12 cellular contexts compared by ENCODE assay signal in genomic region chr11:69539416-69540117, GRCh38. TPM values are rescaled to one million over a fixed set of nuclear protein-coding genes. Genes with fewer than 3 reads are reported as not detected.
A peak's percentile ranks its signal among the peaks of the same experiment; 100 is the strongest.
DNase-seq lines count a peak whose midpoint lies in the region; ATAC-seq and TF ChIP-seq lines count a peak whose summit lies in the region.
"Had no signal": no experiment of that assay in that cellular context is flagged by ENCODE, and none has a peak within 500 bp of the region (broad histone marks: within the 10 kb centered on the region; RNA-seq: fewer than 3 reads in every experiment).

No MANE protein-coding gene starts in this region.

- TF ChIP-seq CTCF in MCF 10A (IDR thresholded peaks at IDR 0.05; ENCODE audit: unreplicated experiment) = no peak
- no peak for TF ChIP-seq CTCF in GM13976 (IDR thresholded peaks at IDR 0.05; ENCODE audit: borderline replicate concordance, control extremely low read depth, extremely low read depth, insufficient read depth, missing control alignments)

- BruUV-seq in MCF 10A (replicated peaks; lab: Mats Ljungman, UMichigan) = no TSS peak

- peak; percentile 54 to 68 for DNase-seq in T47D (ENCODE audit: low read depth in 1 of 2, low spot score in 1 of 2)
- DNase-seq in MCF 10A (ENCODE audit: unreplicated experiment) = no peak
- DNase-seq in globus pallidus (ENCODE audit: low spot score) = peak; percentile 67
- DNase-seq in naive thymus-derived CD4-positive, alpha-beta T cell = no peak
- DNase-seq in aorta = peak; percentile 72 to 82
- no peak for DNase-seq in HPDE6-E6E7 (ENCODE audit: extremely low spot score)
- DNase-seq in GM13976 (ENCODE audit: low spot score) = no peak
- DNase-seq in activated CD4-positive, alpha-beta T cell treated with anti-CD3 and anti-CD28 coated beads for 48 hours = no peak
- DNase-seq: activated naive CD8-positive, alpha-beta T cell treated with anti-CD3 and anti-CD28 coated beads, Interleukin-2, amount 10 ng/mL, durations not matched to agents 7 days and 5 days had no signal

- H3K4me1 ChIP-seq in naive thymus-derived CD4-positive, alpha-beta T cell (ENCODE audit: control insufficient read depth in 2 of 2, insufficient read depth in 2 of 2, low read length in 2 of 2) = no peaks in the 10 kb centered on the region
- H3K4me1 ChIP-seq in aorta (ENCODE audit: control insufficient read depth in 1 of 2, insufficient read depth in 2 of 2, low read length in 2 of 2) = no peaks in the 10 kb centered on the region

- no peak overlapping the region for H3K4me3 Mint-ChIP-seq in MCF 10A (ENCODE audit: unreplicated experiment)
- H3K4me3 Mint-ChIP-seq in naive thymus-derived CD4-positive, alpha-beta T cell = peak overlapping the region in 3 of 10 donors; percentile 1 to 57 (median 39)
- H3K4me3 Mint-ChIP-seq: activated naive CD8-positive, alpha-beta T cell treated with anti-CD3 and anti-CD28 coated beads, Interleukin-2, amount 10 ng/mL, durations not matched to agents 7 days and 5 days; natural killer cell treated with Interleukin-12 subunit alpha and Interleukin-12 subunit beta and Interleukin-15 and Interleukin-18, amount 100 ng/mL, for 72 hours had no signal

- no peaks in the 10 kb centered on the region for H3K27me3 ChIP-seq in naive thymus-derived CD4-positive, alpha-beta T cell (ENCODE audit: control insufficient read depth in 2 of 2, insufficient read depth in 2 of 2, low read length in 2 of 2)
- no peaks in the 10 kb centered on the region for H3K27me3 ChIP-seq in aorta (ENCODE audit: control insufficient read depth in 1 of 2, insufficient read depth in 2 of 2, low read length in 1 of 2)

- no peaks in the 10 kb centered on the region for H3K27me3 Mint-ChIP-seq in MCF 10A (ENCODE audit: insufficient read depth, unreplicated experiment)
- peaks cover 0 to 16% (median 0%) of the 10 kb centered on the region in 5 donors for H3K27me3 Mint-ChIP-seq in naive thymus-derived CD4-positive, alpha-beta T cell
- H3K27me3 Mint-ChIP-seq: activated naive CD8-positive, alpha-beta T cell treated with anti-CD3 and anti-CD28 coated beads, Interleukin-2, amount 10 ng/mL, durations not matched to agents 7 days and 5 days had no signal

- H3K36me3 Mint-ChIP-seq in MCF 10A (ENCODE audit: insufficient read depth, unreplicated experiment) = no peaks in the 10 kb centered on the region
- H3K36me3 Mint-ChIP-seq in naive thymus-derived CD4-positive, alpha-beta T cell = no peaks in the 10 kb centered on the region
- H3K36me3 Mint-ChIP-seq: activated naive CD8-positive, alpha-beta T cell treated with anti-CD3 and anti-CD28 coated beads, Interleukin-2, amount 10 ng/mL, durations not matched to agents 7 days and 5 days; natural killer cell treated with Interleukin-12 subunit alpha and Interleukin-12 subunit beta and Interleukin-15 and Interleukin-18, amount 100 ng/mL, for 72 hours had no signal

- CTCF ChIA-PET in MCF 10A (lab: Yijun Ruan, JAX) = interaction anchor here (0.6 kb wide), 1 partner anchor 752 kb away, joined by 3 read pairs; no protein-coding TSS in a partner anchor
- CTCF ChIA-PET in naive thymus-derived CD4-positive, alpha-beta T cell (lab: Charles Lee) = no interaction called here

- no peaks in the 10 kb centered on the region for H3K36me3 ChIP-seq in naive thymus-derived CD4-positive, alpha-beta T cell (ENCODE audit: control insufficient read depth in 2 of 3, insufficient read depth in 3 of 3, low read length in 3 of 3)
- H3K36me3 ChIP-seq in aorta (ENCODE audit: control insufficient read depth in 1 of 2, insufficient read depth in 2 of 2, low read length in 1 of 2) = no peaks in the 10 kb centered on the region

- no peak overlapping the region for H3K27ac Mint-ChIP-seq in MCF 10A (ENCODE audit: low read depth, unreplicated experiment)
- no peak overlapping the region for H3K27ac Mint-ChIP-seq in naive thymus-derived CD4-positive, alpha-beta T cell
- H3K27ac Mint-ChIP-seq: activated naive CD8-positive, alpha-beta T cell treated with anti-CD3 and anti-CD28 coated beads, Interleukin-2, amount 10 ng/mL, durations not matched to agents 7 days and 5 days; natural killer cell treated with Interleukin-12 subunit alpha and Interleukin-12 subunit beta and Interleukin-15 and Interleukin-18, amount 100 ng/mL, for 72 hours had no signal

- no peaks in the 10 kb centered on the region for H3K9me3 Mint-ChIP-seq in MCF 10A (ENCODE audit: unreplicated experiment)
- H3K9me3 Mint-ChIP-seq in naive thymus-derived CD4-positive, alpha-beta T cell = peaks cover 0 to 2% (median 0%) of the 10 kb centered on the region in 11 donors
- H3K9me3 Mint-ChIP-seq: activated naive CD8-positive, alpha-beta T cell treated with anti-CD3 and anti-CD28 coated beads, Interleukin-2, amount 10 ng/mL, durations not matched to agents 7 days and 5 days; natural killer cell treated with Interleukin-12 subunit alpha and Interleukin-12 subunit beta and Interleukin-15 and Interleukin-18, amount 100 ng/mL, for 72 hours had no signal

- no peak overlapping the region for H3K4me3 ChIP-seq in naive thymus-derived CD4-positive, alpha-beta T cell (ENCODE audit: low read length)
- no peak overlapping the region for H3K4me3 ChIP-seq in aorta (ENCODE audit: low read length in 2 of 2)

- intact Hi-C loops in MCF 10A (cut with micrococcal nuclease) (no loop called here), aorta (cut with DNase I) (loop anchor here in 1 of 2 donors (1.0 to 5.0 kb wide), 3 partner anchors 43 to 242 kb away; partner anchors contain the start of gene CCND1)
- intact Hi-C loops in naive thymus-derived CD4-positive, alpha-beta T cell (cut with micrococcal nuclease) = no loop called here

- H3K27ac ChIP-seq in naive thymus-derived CD4-positive, alpha-beta T cell (ENCODE audit: low read depth, low read length) = no peak overlapping the region
- H3K27ac ChIP-seq in aorta (ENCODE audit: low read depth in 1 of 2, low read length in 2 of 2) = peak overlapping the region; percentile 1 to 84

- POLR2A ChIA-PET in MCF 10A (lab: Yijun Ruan, JAX) = interaction anchor here (0.5 kb wide), 1 partner anchor 1257 kb away, joined by 3 read pairs; no protein-coding TSS in a partner anchor
- POLR2A ChIA-PET in naive thymus-derived CD4-positive, alpha-beta T cell (lab: Charles Lee) = no interaction called here

- H3K4me1 Mint-ChIP-seq in MCF 10A (ENCODE audit: insufficient read depth, unreplicated experiment) = no peaks in the 10 kb centered on the region
- H3K4me1 Mint-ChIP-seq in naive thymus-derived CD4-positive, alpha-beta T cell = peaks cover 0 to 10% (median 7%) of the 10 kb centered on the region in 7 donors

- ATAC-seq in naive thymus-derived CD4-positive, alpha-beta T cell = peak; percentile 68
- ATAC-seq in aorta (ENCODE audit: low FRiP score) = peak; percentile 15
- ATAC-seq: natural killer cell treated with Interleukin-12 subunit alpha and Interleukin-12 subunit beta and Interleukin-15 and Interleukin-18, amount 100 ng/mL, for 72 hours had no signal

- in situ Hi-C loops in T47D (cut with HindIII; ENCODE audit: low pct_unique_long_range_greater_than_20kb, low sequenced_read_pairs) = no loop called here
- in situ Hi-C loops in GM13976 (cut with MboI; ENCODE audit: low sequenced_read_pairs, unreplicated experiment) = no loop called here

- 47 to 55% methylated on average over 14 of the region's 14 CpGs for WGBS in aorta, 2 donors

- H3K9me3 ChIP-seq in naive thymus-derived CD4-positive, alpha-beta T cell (ENCODE audit: control insufficient read depth in 2 of 3, low read length in 3 of 3) = no peaks in the 10 kb centered on the region
- H3K9me3 ChIP-seq in aorta (ENCODE audit: control insufficient read depth, low read length) = no peaks in the 10 kb centered on the region

RNA-seq across cellular contexts. Expression of gene LINC01488, which starts 58.1 kb away (rescaled TPM):
- total RNA-seq in MCF 10A (2022) = not detected in 2 replicates
- not detected for total RNA-seq in naive thymus-derived CD4-positive, alpha-beta T cell
- polyA plus RNA-seq in naive thymus-derived CD4-positive, alpha-beta T cell = not detected
- total RNA-seq in aorta = not detected
- not detected for polyA plus RNA-seq in aorta
- total RNA-seq: activated naive CD8-positive, alpha-beta T cell treated with anti-CD3 and anti-CD28 coated beads, Interleukin-2, amount 10 ng/mL, durations not matched to agents 7 days and 5 days; fibroblast of lung; natural killer cell treated with Interleukin-12 subunit alpha and Interleukin-12 subunit beta and Interleukin-15 and Interleukin-18, amount 100 ng/mL, for 72 hours; OCI-LY7 had no signal
- polyA plus RNA-seq: fibroblast of lung had no signal

Comparison
In these comparisons a context has a peak if more than half of its experiments do, and no peak if none do; other contexts are left out.
1. DNase-seq: peak in T47D (2 of 2), globus pallidus (single experiment) and aorta (2 of 2); none in MCF 10A (single experiment), naive thymus-derived CD4-positive, alpha-beta T cell (0 of 9), HPDE6-E6E7 (single experiment), GM13976 (single experiment) and activated CD4-positive, alpha-beta T cell treated with anti-CD3 and anti-CD28 coated beads for 48 hours (single experiment).